In the genomic region with DNA sequence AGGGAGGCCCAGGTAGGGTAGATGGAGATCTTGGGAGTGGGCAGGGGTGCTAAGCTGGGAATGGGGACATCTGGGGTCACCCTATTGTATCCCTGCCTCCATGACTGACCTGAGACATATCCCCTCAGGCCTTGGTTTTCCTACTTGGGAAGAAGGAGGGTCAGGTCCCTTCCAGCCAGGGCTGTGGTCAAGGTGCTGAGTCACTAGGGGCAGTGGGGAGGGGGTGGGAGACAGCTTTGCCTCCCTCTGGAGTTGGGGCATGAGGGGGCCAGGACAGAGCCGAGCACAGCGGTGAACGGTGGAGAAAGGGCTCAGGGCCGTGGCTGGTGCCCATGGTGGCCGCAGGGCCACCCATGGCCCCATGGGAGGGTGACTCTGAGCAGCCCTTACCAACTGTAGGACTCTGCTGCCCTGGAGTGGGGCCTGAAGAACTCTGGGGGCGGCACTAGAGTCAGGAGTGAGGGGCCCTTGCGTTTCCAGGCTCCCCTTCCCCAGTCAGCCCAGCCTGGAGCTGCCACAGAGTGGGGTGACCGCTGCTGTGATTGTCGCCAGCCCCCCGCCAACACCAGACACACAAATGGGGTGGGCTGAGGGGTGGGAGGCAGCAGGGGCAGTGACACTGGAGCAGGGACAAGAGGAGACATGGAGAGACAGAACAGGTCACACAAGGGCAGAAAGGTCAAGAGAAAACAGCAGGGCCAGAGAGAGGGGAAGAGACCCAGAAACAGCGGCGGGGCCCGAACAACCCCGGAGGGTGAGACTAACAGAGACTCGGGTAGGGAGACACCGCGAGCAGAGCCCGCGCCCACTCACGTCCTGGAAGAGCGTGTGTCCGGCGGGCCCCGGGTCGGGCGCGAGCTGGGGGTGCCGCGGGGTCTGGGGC, we compare ENCODE assay signal across 1 cellular context.
A peak's percentile ranks its signal among the peaks of the same experiment; 100 is the strongest.
TF ChIP-seq lines count a peak whose summit lies in the region.

No MANE protein-coding gene starts in this region.

TF ChIP-seq in HepG2, 621 proteins besides CTCF, POLR2A, EP300 and RAD21 (continued from another document):
- TF ChIP-seq, protein P1, sequence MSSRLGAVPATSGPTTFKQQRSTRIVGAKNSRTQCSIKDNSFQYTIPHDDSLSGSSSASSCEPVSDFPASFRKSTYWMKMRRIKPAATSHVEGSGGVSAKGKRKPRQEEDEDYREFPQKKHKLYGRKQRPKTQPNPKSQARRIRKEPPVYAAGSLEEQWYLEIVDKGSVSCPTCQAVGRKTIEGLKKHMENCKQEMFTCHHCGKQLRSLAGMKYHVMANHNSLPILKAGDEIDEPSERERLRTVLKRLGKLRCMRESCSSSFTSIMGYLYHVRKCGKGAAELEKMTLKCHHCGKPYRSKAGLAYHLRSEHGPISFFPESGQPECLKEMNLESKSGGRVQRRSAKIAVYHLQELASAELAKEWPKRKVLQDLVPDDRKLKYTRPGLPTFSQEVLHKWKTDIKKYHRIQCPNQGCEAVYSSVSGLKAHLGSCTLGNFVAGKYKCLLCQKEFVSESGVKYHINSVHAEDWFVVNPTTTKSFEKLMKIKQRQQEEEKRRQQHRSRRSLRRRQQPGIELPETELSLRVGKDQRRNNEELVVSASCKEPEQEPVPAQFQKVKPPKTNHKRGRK (CRISPR knock-in tag; IDR thresholded peaks at IDR 0.05) = 0 out of 2 replicates have a peak, but pooled peaks have one; percentile 46
- TF ChIP-seq, protein P2, sequence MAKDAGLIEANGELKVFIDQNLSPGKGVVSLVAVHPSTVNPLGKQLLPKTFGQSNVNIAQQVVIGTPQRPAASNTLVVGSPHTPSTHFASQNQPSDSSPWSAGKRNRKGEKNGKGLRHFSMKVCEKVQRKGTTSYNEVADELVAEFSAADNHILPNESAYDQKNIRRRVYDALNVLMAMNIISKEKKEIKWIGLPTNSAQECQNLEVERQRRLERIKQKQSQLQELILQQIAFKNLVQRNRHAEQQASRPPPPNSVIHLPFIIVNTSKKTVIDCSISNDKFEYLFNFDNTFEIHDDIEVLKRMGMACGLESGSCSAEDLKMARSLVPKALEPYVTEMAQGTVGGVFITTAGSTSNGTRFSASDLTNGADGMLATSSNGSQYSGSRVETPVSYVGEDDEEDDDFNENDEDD (CRISPR knock-in tag; IDR thresholded peaks at IDR 0.05; ENCODE audit: borderline replicate concordance) = 0 out of 2 replicates have a peak, but pooled peaks have one; percentile 7
- TF ChIP-seq, protein P3, sequence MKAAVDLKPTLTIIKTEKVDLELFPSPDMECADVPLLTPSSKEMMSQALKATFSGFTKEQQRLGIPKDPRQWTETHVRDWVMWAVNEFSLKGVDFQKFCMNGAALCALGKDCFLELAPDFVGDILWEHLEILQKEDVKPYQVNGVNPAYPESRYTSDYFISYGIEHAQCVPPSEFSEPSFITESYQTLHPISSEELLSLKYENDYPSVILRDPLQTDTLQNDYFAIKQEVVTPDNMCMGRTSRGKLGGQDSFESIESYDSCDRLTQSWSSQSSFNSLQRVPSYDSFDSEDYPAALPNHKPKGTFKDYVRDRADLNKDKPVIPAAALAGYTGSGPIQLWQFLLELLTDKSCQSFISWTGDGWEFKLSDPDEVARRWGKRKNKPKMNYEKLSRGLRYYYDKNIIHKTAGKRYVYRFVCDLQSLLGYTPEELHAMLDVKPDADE (CRISPR knock-in tag; IDR thresholded peaks at IDR 0.05) = 0 out of 2 replicates have a peak, but pooled peaks have one; percentile 9
- TF ChIP-seq HNRNPLL (IDR thresholded peaks at IDR 0.05; ENCODE audit: low read depth, low read length, poor library complexity, severe bottlenecking) = peak; percentile 32
- TF ChIP-seq, protein P4, sequence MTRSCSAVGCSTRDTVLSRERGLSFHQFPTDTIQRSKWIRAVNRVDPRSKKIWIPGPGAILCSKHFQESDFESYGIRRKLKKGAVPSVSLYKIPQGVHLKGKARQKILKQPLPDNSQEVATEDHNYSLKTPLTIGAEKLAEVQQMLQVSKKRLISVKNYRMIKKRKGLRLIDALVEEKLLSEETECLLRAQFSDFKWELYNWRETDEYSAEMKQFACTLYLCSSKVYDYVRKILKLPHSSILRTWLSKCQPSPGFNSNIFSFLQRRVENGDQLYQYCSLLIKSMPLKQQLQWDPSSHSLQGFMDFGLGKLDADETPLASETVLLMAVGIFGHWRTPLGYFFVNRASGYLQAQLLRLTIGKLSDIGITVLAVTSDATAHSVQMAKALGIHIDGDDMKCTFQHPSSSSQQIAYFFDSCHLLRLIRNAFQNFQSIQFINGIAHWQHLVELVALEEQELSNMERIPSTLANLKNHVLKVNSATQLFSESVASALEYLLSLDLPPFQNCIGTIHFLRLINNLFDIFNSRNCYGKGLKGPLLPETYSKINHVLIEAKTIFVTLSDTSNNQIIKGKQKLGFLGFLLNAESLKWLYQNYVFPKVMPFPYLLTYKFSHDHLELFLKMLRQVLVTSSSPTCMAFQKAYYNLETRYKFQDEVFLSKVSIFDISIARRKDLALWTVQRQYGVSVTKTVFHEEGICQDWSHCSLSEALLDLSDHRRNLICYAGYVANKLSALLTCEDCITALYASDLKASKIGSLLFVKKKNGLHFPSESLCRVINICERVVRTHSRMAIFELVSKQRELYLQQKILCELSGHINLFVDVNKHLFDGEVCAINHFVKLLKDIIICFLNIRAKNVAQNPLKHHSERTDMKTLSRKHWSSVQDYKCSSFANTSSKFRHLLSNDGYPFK (CRISPR knock-in tag; IDR thresholded peaks at IDR 0.05; ENCODE audit: borderline replicate concordance) = 0 out of 2 replicates have a peak, but pooled peaks have one; percentile 20
- TF ChIP-seq FOXO1 (CRISPR knock-in tag; IDR thresholded peaks at IDR 0.05) = peak; percentile 36; the same call in 1 of the 2 replicates
- TF ChIP-seq ZNF235 (CRISPR knock-in tag; IDR thresholded peaks at IDR 0.05; ENCODE audit: borderline replicate concordance) = no peak
- TF ChIP-seq NCOA2 (CRISPR knock-in tag; IDR thresholded peaks at IDR 0.05) = no peak
- no peak for TF ChIP-seq MZF1 (CRISPR knock-in tag; IDR thresholded peaks at IDR 0.05; ENCODE audit: borderline replicate concordance)
- no peak for TF ChIP-seq SOX6 (IDR thresholded peaks at IDR 0.05)
- TF ChIP-seq SOX6 (CRISPR knock-in tag; IDR thresholded peaks at IDR 0.05) = peak; percentile 37; the same call in 1 of the 2 replicates
- TF ChIP-seq ZSCAN22 (CRISPR knock-in tag; IDR thresholded peaks at IDR 0.05) = no peak
- TF ChIP-seq ZMYM2 (CRISPR knock-in tag; IDR thresholded peaks at IDR 0.05) = no peak
- TF ChIP-seq ZNF501 (CRISPR knock-in tag; IDR thresholded peaks at IDR 0.05) = peak; percentile 60
- peak; percentile 38; the same call in 1 of the 2 replicates for TF ChIP-seq MYNN (CRISPR knock-in tag; IDR thresholded peaks at IDR 0.05; ENCODE audit: low read depth)
- TF ChIP-seq, protein P5, sequence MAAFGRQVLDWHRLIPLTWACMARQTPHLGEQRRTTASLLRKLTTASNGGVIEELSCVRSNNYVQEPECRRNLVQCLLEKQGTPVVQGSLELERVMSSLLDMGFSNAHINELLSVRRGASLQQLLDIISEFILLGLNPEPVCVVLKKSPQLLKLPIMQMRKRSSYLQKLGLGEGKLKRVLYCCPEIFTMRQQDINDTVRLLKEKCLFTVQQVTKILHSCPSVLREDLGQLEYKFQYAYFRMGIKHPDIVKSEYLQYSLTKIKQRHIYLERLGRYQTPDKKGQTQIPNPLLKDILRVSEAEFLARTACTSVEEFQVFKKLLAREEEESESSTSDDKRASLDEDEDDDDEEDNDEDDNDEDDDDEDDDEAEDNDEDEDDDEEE (CRISPR knock-in tag; IDR thresholded peaks at IDR 0.05) = peak; percentile 79; the same call in 1 of the 2 replicates
- 0 out of 2 replicates have a peak, but pooled peaks have one; percentile 20 for TF ChIP-seq HMG20B (CRISPR knock-in tag; conservative IDR thresholded peaks at IDR 0.05)
- TF ChIP-seq, protein P6, sequence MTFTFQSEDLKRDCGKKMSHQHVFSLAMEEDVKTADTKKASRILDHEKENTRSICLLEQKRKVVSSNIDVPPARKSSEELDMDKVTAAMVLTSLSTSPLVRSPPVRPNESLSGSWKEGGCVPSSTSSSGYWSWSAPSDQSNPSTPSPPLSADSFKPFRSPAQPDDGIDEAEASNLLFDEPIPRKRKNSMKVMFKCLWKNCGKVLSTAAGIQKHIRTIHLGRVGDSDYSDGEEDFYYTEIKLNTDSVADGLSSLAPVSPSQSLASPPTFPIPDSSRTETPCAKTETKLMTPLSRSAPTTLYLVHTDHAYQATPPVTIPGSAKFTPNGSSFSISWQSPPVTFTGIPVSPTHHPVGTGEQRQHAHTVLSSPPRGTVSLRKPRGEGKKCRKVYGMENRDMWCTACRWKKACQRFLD (CRISPR knock-in tag; IDR thresholded peaks at IDR 0.05; ENCODE audit: borderline replicate concordance) = peak; percentile 43; the same call in 1 of the 2 replicates
- TF ChIP-seq, protein P7, sequence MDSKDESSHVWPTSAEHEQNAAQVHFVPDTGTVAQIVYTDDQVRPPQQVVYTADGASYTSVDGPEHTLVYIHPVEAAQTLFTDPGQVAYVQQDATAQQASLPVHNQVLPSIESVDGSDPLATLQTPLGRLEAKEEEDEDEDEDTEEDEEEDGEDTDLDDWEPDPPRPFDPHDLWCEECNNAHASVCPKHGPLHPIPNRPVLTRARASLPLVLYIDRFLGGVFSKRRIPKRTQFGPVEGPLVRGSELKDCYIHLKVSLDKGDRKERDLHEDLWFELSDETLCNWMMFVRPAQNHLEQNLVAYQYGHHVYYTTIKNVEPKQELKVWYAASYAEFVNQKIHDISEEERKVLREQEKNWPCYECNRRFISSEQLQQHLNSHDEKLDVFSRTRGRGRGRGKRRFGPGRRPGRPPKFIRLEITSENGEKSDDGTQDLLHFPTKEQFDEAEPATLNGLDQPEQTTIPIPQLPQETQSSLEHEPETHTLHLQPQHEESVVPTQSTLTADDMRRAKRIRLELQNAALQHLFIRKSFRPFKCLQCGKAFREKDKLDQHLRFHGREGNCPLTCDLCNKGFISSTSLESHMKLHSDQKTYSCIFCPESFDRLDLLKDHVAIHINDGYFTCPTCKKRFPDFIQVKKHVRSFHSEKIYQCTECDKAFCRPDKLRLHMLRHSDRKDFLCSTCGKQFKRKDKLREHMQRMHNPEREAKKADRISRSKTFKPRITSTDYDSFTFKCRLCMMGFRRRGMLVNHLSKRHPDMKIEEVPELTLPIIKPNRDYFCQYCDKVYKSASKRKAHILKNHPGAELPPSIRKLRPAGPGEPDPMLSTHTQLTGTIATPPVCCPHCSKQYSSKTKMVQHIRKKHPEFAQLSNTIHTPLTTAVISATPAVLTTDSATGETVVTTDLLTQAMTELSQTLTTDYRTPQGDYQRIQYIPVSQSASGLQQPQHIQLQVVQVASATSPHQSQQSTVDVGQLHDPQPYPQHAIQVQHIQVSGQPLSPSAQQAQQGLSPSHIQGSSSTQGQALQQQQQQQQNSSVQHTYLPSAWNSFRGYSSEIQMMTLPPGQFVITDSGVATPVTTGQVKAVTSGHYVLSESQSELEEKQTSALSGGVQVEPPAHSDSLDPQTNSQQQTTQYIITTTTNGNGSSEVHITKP (CRISPR knock-in tag; IDR thresholded peaks at IDR 0.05; ENCODE audit: low read depth) = peak; percentile 17; the same call in 1 of the 2 replicates
- TF ChIP-seq, protein P8, sequence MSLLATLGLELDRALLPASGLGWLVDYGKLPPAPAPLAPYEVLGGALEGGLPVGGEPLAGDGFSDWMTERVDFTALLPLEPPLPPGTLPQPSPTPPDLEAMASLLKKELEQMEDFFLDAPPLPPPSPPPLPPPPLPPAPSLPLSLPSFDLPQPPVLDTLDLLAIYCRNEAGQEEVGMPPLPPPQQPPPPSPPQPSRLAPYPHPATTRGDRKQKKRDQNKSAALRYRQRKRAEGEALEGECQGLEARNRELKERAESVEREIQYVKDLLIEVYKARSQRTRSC (CRISPR knock-in tag; IDR thresholded peaks at IDR 0.05; ENCODE audit: low read depth) = peak; percentile 66; the same call in 1 of the 2 replicates
- TF ChIP-seq, protein P9, sequence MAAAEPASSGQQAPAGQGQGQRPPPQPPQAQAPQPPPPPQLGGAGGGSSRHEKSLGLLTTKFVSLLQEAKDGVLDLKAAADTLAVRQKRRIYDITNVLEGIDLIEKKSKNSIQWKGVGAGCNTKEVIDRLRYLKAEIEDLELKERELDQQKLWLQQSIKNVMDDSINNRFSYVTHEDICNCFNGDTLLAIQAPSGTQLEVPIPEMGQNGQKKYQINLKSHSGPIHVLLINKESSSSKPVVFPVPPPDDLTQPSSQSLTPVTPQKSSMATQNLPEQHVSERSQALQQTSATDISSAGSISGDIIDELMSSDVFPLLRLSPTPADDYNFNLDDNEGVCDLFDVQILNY (CRISPR knock-in tag; conservative IDR thresholded peaks at IDR 0.05) = no peak
- TF ChIP-seq PHF8 (CRISPR knock-in tag; IDR thresholded peaks at IDR 0.05) = 0 out of 2 replicates have a peak, but pooled peaks have one; percentile 6
- 0 out of 2 replicates have a peak, but pooled peaks have one; percentile 70 for TF ChIP-seq TRIM24 (CRISPR knock-in tag; IDR thresholded peaks at IDR 0.05)
- TF ChIP-seq ZNF773 (CRISPR knock-in tag; IDR thresholded peaks at IDR 0.05; ENCODE audit: borderline replicate concordance) = no peak
